Comparison of ENCODE assay signal across 8 cellular contexts in genomic region chr3:26712211-26713026, GRCh38.
DNase-seq lines count a peak whose midpoint lies in the region; ATAC-seq and TF ChIP-seq lines count a peak whose summit lies in the region.

No MANE protein-coding gene starts in this region.

- H3K14ac ChIP-seq in neuronal stem cell (ENCODE audit: low read length), result no peak overlapping the region

- H3K9me3 ChIP-seq in OCI-LY1 (ENCODE audit: low read length), result no peaks in the 10 kb centered on the region
- H3K9me3 ChIP-seq in neuronal stem cell (replicated peaks in 1 of 2; ENCODE audit: control insufficient read depth in 2 of 2, insufficient read depth in 1 of 2, low read depth in 1 of 2, low read length in 2 of 2), result peaks cover 0 to 3% of the 10 kb centered on the region in 2 donors

- no peak overlapping the region for H4K8ac ChIP-seq in neuronal stem cell (ENCODE audit: low read depth, low read length)

- ATAC-seq in GM19463 (IDR thresholded peaks at IDR 0.05; ENCODE audit: unreplicated experiment), result peak; percentile 81
- peak; percentile 90 for ATAC-seq in HG03442 (IDR thresholded peaks at IDR 0.05; ENCODE audit: unreplicated experiment)

- H3K27ac ChIP-seq in OCI-LY1 (ENCODE audit: low read depth, low read length, poor library complexity, severe bottlenecking) (no peak overlapping the region), neuronal stem cell (replicated peaks; ENCODE audit: low read length) (no peak overlapping the region)

- H3K9ac ChIP-seq in OCI-LY1 (ENCODE audit: low read length) (no peak overlapping the region), neuronal stem cell (ENCODE audit: low read depth, low read length, poor library complexity) (no peak overlapping the region)

- no peak overlapping the region for H3K23ac ChIP-seq in neuronal stem cell (ENCODE audit: low read depth, low read length, poor library complexity)

- no peaks in the 10 kb centered on the region for H4K20me1 ChIP-seq in OCI-LY1 (ENCODE audit: insufficient read depth, low read length)

- TF ChIP-seq CTCF in OCI-LY1 (IDR thresholded peaks at IDR 0.05; ENCODE audit: low read length) (peak; percentile 73), epithelial cell of esophagus (IDR thresholded peaks at IDR 0.05; ENCODE audit: insufficient read depth, low read depth, low read length, missing control alignments) (peak; percentile 63)

- no peak overlapping the region for H3K4ac ChIP-seq in neuronal stem cell (ENCODE audit: low read length)

- H3K27me3 ChIP-seq in OCI-LY1 (ENCODE audit: insufficient read depth, low read length) (no peaks in the 10 kb centered on the region), neuronal stem cell (ENCODE audit: control insufficient read depth in 3 of 3, insufficient read depth in 3 of 3, low read depth in 1 of 3, low read length in 3 of 3) (no peaks in the 10 kb centered on the region)

- H3K9me2 ChIP-seq in OCI-LY1 (ENCODE audit: low read depth, low read length), result no peaks in the 10 kb centered on the region

- H2AK5ac ChIP-seq in neuronal stem cell (ENCODE audit: low read depth, low read length), result no peak overlapping the region

- no peak overlapping the region for H2AFZ ChIP-seq in OCI-LY1 (ENCODE audit: low read length)
- no peak overlapping the region for H2AFZ ChIP-seq in neuronal stem cell (ENCODE audit: low read length)

- H2BK120ac ChIP-seq in neuronal stem cell (ENCODE audit: low read depth, low read length), result no peak overlapping the region

- no peaks in the 10 kb centered on the region for H3K79me2 ChIP-seq in OCI-LY1 (ENCODE audit: insufficient read depth, low read length)

- DNase-seq in EL, result peak; percentile 21
- DNase-seq in epithelial cell of esophagus (ENCODE audit: low read depth), result peak; percentile 50
- DNase-seq in neuronal stem cell (ENCODE audit: low spot score), result peak; percentile 62
- DNase-seq in GF-D8 (lab: John Stamatoyannopoulos, UW), result no peak
- no peak for DNase-seq in effector CD4-positive, alpha-beta T cell

- H2BK5ac ChIP-seq in neuronal stem cell (ENCODE audit: low read length), result no peak overlapping the region

- H3K36me3 ChIP-seq in OCI-LY1 (ENCODE audit: insufficient read depth, low read length) (no peaks in the 10 kb centered on the region), neuronal stem cell (replicated peaks in 1 of 2; ENCODE audit: control insufficient read depth in 2 of 2, insufficient read depth in 2 of 2, low read length in 2 of 2) (no peaks in the 10 kb centered on the region)

- H3K18ac ChIP-seq in neuronal stem cell (ENCODE audit: low read length), result no peak overlapping the region

- no peaks in the 10 kb centered on the region for H3F3A ChIP-seq in OCI-LY1 (ENCODE audit: insufficient read depth, low read length)

- H3K4me1 ChIP-seq in OCI-LY1 (ENCODE audit: insufficient read depth, low read length, severe bottlenecking), result no peaks in the 10 kb centered on the region
- H3K4me1 ChIP-seq in neuronal stem cell (ENCODE audit: control insufficient read depth in 2 of 2, insufficient read depth in 1 of 2, low read depth in 1 of 2, low read length in 2 of 2), result peaks cover 0 to 1% of the 10 kb centered on the region in 2 donors

- H2BK15ac ChIP-seq in neuronal stem cell (ENCODE audit: low read length), result no peak overlapping the region

- WGBS in neuronal stem cell (ENCODE audit: extremely low coverage in 2 of 2, insufficient read length in 2 of 2, insufficient replicate concordance in 1 of 2), 2 donors, result no CpG with 5 or more reads among the region's 5 CpGs

- no peaks in the 10 kb centered on the region for H3K79me1 ChIP-seq in neuronal stem cell (ENCODE audit: low read depth, low read length)

- no peak overlapping the region for H4K91ac ChIP-seq in neuronal stem cell (ENCODE audit: low read depth, low read length, poor library complexity)

- H3K4me2 ChIP-seq in OCI-LY1 (ENCODE audit: low read length), result no peak overlapping the region
- H3K4me2 ChIP-seq in neuronal stem cell (ENCODE audit: insufficient read depth, low read length, poor library complexity, severe bottlenecking), result no peak overlapping the region

- H3K4me3 ChIP-seq in OCI-LY1 (ENCODE audit: low read depth, low read length, poor library complexity, severe bottlenecking) (no peak overlapping the region), epithelial cell of esophagus (ENCODE audit: low read length) (no peak overlapping the region), neuronal stem cell (ENCODE audit: low read length in 2 of 2) (no peak overlapping the region)

- no peak overlapping the region for H2BK12ac ChIP-seq in neuronal stem cell (ENCODE audit: low read length)

Comparison
In these comparisons a context has a peak if more than half of its experiments do, and no peak if none do; other contexts are left out.
1. DNase-seq: peak in EL (single experiment), epithelial cell of esophagus (single experiment) and neuronal stem cell (single experiment); none in GF-D8 (single experiment) and effector CD4-positive, alpha-beta T cell (single experiment).